Comparison of ENCODE assay signal across 18 cellular contexts in the genomic region with DNA sequence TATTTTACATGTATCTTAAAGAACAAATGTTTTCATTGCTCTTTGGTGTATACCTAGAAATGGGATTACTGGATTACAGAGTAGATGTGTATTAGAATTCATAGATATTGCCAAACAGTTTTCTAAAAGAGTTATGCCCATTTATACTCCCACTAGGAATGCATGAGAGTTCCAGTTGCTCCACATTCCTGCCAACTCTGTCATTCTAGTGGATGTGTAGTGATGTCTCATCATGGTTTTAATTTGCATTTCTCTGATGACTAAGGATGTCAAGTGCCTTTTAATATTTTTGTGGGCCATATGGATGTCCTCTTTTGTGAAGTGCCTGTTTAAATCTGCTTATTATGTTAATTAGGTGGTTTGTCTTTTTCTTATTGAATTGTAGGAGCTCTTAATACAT.
A peak's percentile ranks its signal among the peaks of the same experiment; 100 is the strongest.
DNase-seq lines count a peak whose midpoint lies in the region; ATAC-seq and TF ChIP-seq lines count a peak whose summit lies in the region.
"Had no signal": no experiment of that assay in that cellular context is flagged by ENCODE, and none has a peak within 500 bp of the region (broad histone marks: within the 10 kb centered on the region; RNA-seq: fewer than 3 reads in every experiment).

No MANE protein-coding gene starts in this region.

- H3K9me2 ChIP-seq in GM23248 (ENCODE audit: insufficient read depth) (no peaks in the 10 kb centered on the region), PC-3 (replicated peaks; ENCODE audit: low read length) (no peaks in the 10 kb centered on the region)

- H3K9me3 ChIP-seq in GM23248 (ENCODE audit: low read depth) (no peaks in the 10 kb centered on the region), PC-3 (ENCODE audit: low read length) (no peaks in the 10 kb centered on the region), trophoblast cell (ENCODE audit: insufficient read depth, low read depth, low read length) (no peaks in the 10 kb centered on the region), WERI-Rb-1 (ENCODE audit: severe bottlenecking) (no peaks in the 10 kb centered on the region)
- H3K9me3 ChIP-seq: adrenal gland had no signal

- intact Hi-C loops in PC-3 (cut with micrococcal nuclease): no loop called here
- intact Hi-C loops in left colon (cut with DNase I, micrococcal nuclease): no loop called here

- no peak overlapping the region for H3K4ac ChIP-seq in trophoblast cell (ENCODE audit: low read depth, low read length)

- in situ Hi-C loops in GM23248 (cut with MboI): no loop called here

- H2AFZ ChIP-seq in GM23248: no peak overlapping the region
- H2AFZ ChIP-seq in PC-3 (ENCODE audit: low read length): no peak overlapping the region
- no peak overlapping the region for H2AFZ ChIP-seq in trophoblast cell (ENCODE audit: insufficient read depth, low read length, poor library complexity)

- H3K4me2 ChIP-seq in GM23248 (ENCODE audit: unreplicated experiment): no peak overlapping the region
- no peak overlapping the region for H3K4me2 ChIP-seq in PC-3 (ENCODE audit: low read length)
- no peak overlapping the region for H3K4me2 ChIP-seq in trophoblast cell (ENCODE audit: low read length)

- H3K9ac ChIP-seq in GM23248 (no peak overlapping the region), PC-3 (ENCODE audit: low read length) (no peak overlapping the region), trophoblast cell (ENCODE audit: low read length) (no peak overlapping the region)

- H4K20me1 ChIP-seq in GM23248 (ENCODE audit: insufficient read depth): no peaks in the 10 kb centered on the region
- no peaks in the 10 kb centered on the region for H4K20me1 ChIP-seq in PC-3 (ENCODE audit: low read length)

- no peak overlapping the region for H4K8ac ChIP-seq in trophoblast cell (ENCODE audit: low read depth, low read length)

- H4K91ac ChIP-seq in trophoblast cell (ENCODE audit: low read depth, low read length): no peak overlapping the region

- ATAC-seq in PC-3 (peak; percentile 60), left colon (no peak)
- ATAC-seq: stimulated activated memory B cell treated with anti-CD40 and anti-IgM and Interleukin-4, amounts not matched to agents 10 μg/mL and 1 μg/mL and 100 μg/mL, for 72 hours had no signal

- DNase-seq in GM23248 (peak; percentile 68), PC-3 (peak; percentile 91), epithelial cell of prostate (ENCODE audit: low read depth, low spot score) (peak; percentile 75), trophoblast cell (peak; percentile 93 to 96), left colon (no peak), WERI-Rb-1 (no peak)
- DNase-seq in stimulated activated CD4-positive, alpha-beta T cell treated with anti-CD3 and anti-CD28 coated beads, Interleukin-15, amount 100 ng/mL, for 24 hours: no peak
- DNase-seq: activated CD8-positive, alpha-beta memory T cell treated with anti-CD3 and anti-CD28 coated beads, Interleukin-2, amount 50 U/mL, for 4 hours; adrenal gland; central memory CD4-positive, alpha-beta T cell; DMS79; dorsolateral prefrontal cortex; H9; left ventricle myocardium inferior; MM.1S; NCI-H1436 treated with DMSO at 0.1 percent for 48 hours; T-helper 1 cell had no signal

- no peak overlapping the region for H2BK120ac ChIP-seq in trophoblast cell (ENCODE audit: insufficient read depth, low read length, poor library complexity)

- POLR2A ChIA-PET in PC-3 (lab: Charles Lee; ENCODE audit: unreplicated experiment): no interaction called here

- H3K18ac ChIP-seq in trophoblast cell (ENCODE audit: low read length): no peak overlapping the region

- H3K4me1 ChIP-seq in GM23248 (ENCODE audit: insufficient read depth) (no peaks in the 10 kb centered on the region), PC-3 (ENCODE audit: insufficient read depth, low read length) (0 out of 2 replicates have a peak, but pooled peaks cover 5% of the 10 kb centered on the region), trophoblast cell (ENCODE audit: control insufficient read depth in 1 of 2, insufficient read depth in 2 of 2, low read length in 2 of 2) (no peaks in the 10 kb centered on the region)
- H3K4me1 ChIP-seq: adrenal gland had no signal

- no peaks in the 10 kb centered on the region for H3K79me1 ChIP-seq in trophoblast cell (ENCODE audit: low read length)

- H3K4me3 ChIP-seq in GM23248: no peak overlapping the region
- H3K4me3 ChIP-seq in PC-3 (ENCODE audit: low read length): no peak overlapping the region
- H3K4me3 ChIP-seq in trophoblast cell (ENCODE audit: low read depth, low read length): no peak overlapping the region
- H3K4me3 ChIP-seq in WERI-Rb-1 (ENCODE audit: low read depth, low read length): no peak overlapping the region
- H3K4me3 ChIP-seq: adrenal gland, dorsolateral prefrontal cortex, left ventricle myocardium inferior had no signal

- no peaks in the 10 kb centered on the region for H3K79me2 ChIP-seq in GM23248 (ENCODE audit: insufficient read depth)
- no peaks in the 10 kb centered on the region for H3K79me2 ChIP-seq in PC-3 (ENCODE audit: low read length)
- H3K79me2 ChIP-seq in trophoblast cell (ENCODE audit: control insufficient read depth, insufficient read depth, low read length, poor library complexity): no peaks in the 10 kb centered on the region

- H4K12ac ChIP-seq in trophoblast cell (ENCODE audit: low read depth, low read length): no peak overlapping the region

- CTCF ChIA-PET in PC-3 (lab: Charles Lee): no interaction called here

- H3K14ac ChIP-seq in trophoblast cell (ENCODE audit: low read length): no peak overlapping the region

- TF ChIP-seq CTCF in PC-3 (conservative IDR thresholded peaks at IDR 0.05; ENCODE audit: low read depth, low read length): no peak
- no peak for TF ChIP-seq CTCF in WERI-Rb-1 (IDR thresholded peaks at IDR 0.05; ENCODE audit: low read depth, low read length)

- no peak overlapping the region for H2BK5ac ChIP-seq in trophoblast cell (ENCODE audit: low read depth, low read length, poor library complexity)

- H3K27me3 ChIP-seq in GM23248 (replicated peaks; ENCODE audit: insufficient read depth) (no peaks in the 10 kb centered on the region), PC-3 (ENCODE audit: low read length) (no peaks in the 10 kb centered on the region), trophoblast cell (ENCODE audit: insufficient read depth, low read length) (no peaks in the 10 kb centered on the region), WERI-Rb-1 (ENCODE audit: insufficient read depth, low read depth, severe bottlenecking) (no peaks in the 10 kb centered on the region)
- H3K27me3 ChIP-seq: adrenal gland, dorsolateral prefrontal cortex had no signal

- no peaks in the 10 kb centered on the region for H3K36me3 ChIP-seq in GM23248 (ENCODE audit: low read depth)
- no peaks in the 10 kb centered on the region for H3K36me3 ChIP-seq in PC-3 (ENCODE audit: low read depth, low read length)
- no peaks in the 10 kb centered on the region for H3K36me3 ChIP-seq in trophoblast cell (ENCODE audit: control insufficient read depth in 1 of 2, insufficient read depth in 2 of 2, low read length in 2 of 2)
- no peaks in the 10 kb centered on the region for H3K36me3 ChIP-seq in WERI-Rb-1
- H3K36me3 ChIP-seq: adrenal gland, left ventricle myocardium inferior had no signal

- H2BK12ac ChIP-seq in trophoblast cell (ENCODE audit: low read length): no peak overlapping the region

- peaks cover 3% of the 10 kb centered on the region for H3F3A ChIP-seq in GM23248 (ENCODE audit: insufficient read depth)
- H3F3A ChIP-seq in PC-3 (ENCODE audit: low read length, unreplicated experiment): no peaks in the 10 kb centered on the region

- H2AK5ac ChIP-seq in trophoblast cell (ENCODE audit: low read length): no peak overlapping the region

- H3K27ac ChIP-seq in GM23248 (no peak overlapping the region), PC-3 (ENCODE audit: low read length) (no peak overlapping the region), epithelial cell of prostate (peak overlapping the region; percentile 24), trophoblast cell (ENCODE audit: low read depth, low read length) (no peak overlapping the region), WERI-Rb-1 (no peak overlapping the region)
- H3K27ac ChIP-seq: adrenal gland, dorsolateral prefrontal cortex, left ventricle myocardium inferior had no signal

- H3K23ac ChIP-seq in trophoblast cell (ENCODE audit: low read length): no peak overlapping the region

- BruUV-seq in PC-3 (replicated peaks; lab: Mats Ljungman, UMichigan): no TSS peak

Comparison
In these comparisons a context has a peak if more than half of its experiments do, and no peak if none do; other contexts are left out.
1. DNase-seq: peak in GM23248 (single experiment), PC-3 (single experiment), epithelial cell of prostate (single experiment) and trophoblast cell (2 of 2); none in left colon (0 of 2), stimulated activated CD4-positive, alpha-beta T cell treated with anti-CD3 and anti-CD28 coated beads, Interleukin-15, amount 100 ng/mL, for 24 hours (single experiment) and WERI-Rb-1 (single experiment).